ENCODE assay signal across 19 cellular contexts in genomic region chr11:61120099-61120864, GRCh38. TPM values are rescaled to one million over a fixed set of nuclear protein-coding genes. Genes with fewer than 3 reads are reported as not detected.
DNase-seq lines count a peak whose midpoint lies in the region; ATAC-seq, FAIRE-seq and TF ChIP-seq lines count a peak whose summit lies in the region.
"Had no signal": no experiment of that assay in that cellular context is flagged by ENCODE, and none has a peak within 500 bp of the region (broad histone marks: within the 10 kb centered on the region; RNA-seq: fewer than 3 reads in every experiment).

No MANE protein-coding gene starts in this region.

- H3K4me1 Mint-ChIP-seq in CD4-positive, alpha-beta T cell (ENCODE audit: low read depth), result peaks cover 75% of the 10 kb centered on the region
- H3K4me1 Mint-ChIP-seq in activated naive CD8-positive, alpha-beta T cell treated with anti-CD3 and anti-CD28 coated beads, Interleukin-2, amount 50 U/mL, for 24 hours, result peaks cover 58% of the 10 kb centered on the region
- peaks cover 49 to 80% (median 66%) of the 10 kb centered on the region in 4 donors for H3K4me1 Mint-ChIP-seq in naive thymus-derived CD8-positive, alpha-beta T cell

- CTCF ChIA-PET in CD4-positive, alpha-beta T cell (lab: Charles Lee), result interaction anchor here (0.7 to 3.0 kb wide), 6 partner anchors 9 to 150 kb away, joined by 3 to 11 read pairs (median 4); no protein-coding TSS in a partner anchor

- peaks cover 100% of the 10 kb centered on the region for H3K36me3 Mint-ChIP-seq in CD4-positive, alpha-beta T cell (ENCODE audit: low read depth)
- peaks cover 61% of the 10 kb centered on the region for H3K36me3 Mint-ChIP-seq in activated naive CD8-positive, alpha-beta T cell treated with anti-CD3 and anti-CD28 coated beads, Interleukin-2, amount 50 U/mL, for 24 hours (ENCODE audit: low read depth)
- peaks cover 6 to 80% (median 33%) of the 10 kb centered on the region in 3 donors for H3K36me3 Mint-ChIP-seq in naive thymus-derived CD8-positive, alpha-beta T cell

- peaks cover 0 to 17% (median 5%) of the 10 kb centered on the region in 3 donors for H3K4me1 ChIP-seq in gastroesophageal sphincter
- H3K4me1 ChIP-seq: colonic mucosa, psoas muscle had no signal

- no peaks in the 10 kb centered on the region for H3K9me3 ChIP-seq in CD4-positive, alpha-beta T cell (ENCODE audit: control insufficient read depth, low read length)
- no peaks in the 10 kb centered on the region for H3K9me3 ChIP-seq in gastroesophageal sphincter
- H3K9me3 ChIP-seq: BE2C, colonic mucosa, heart left ventricle, MG63, psoas muscle, thyroid gland had no signal

- H3K4me3 Mint-ChIP-seq in CD4-positive, alpha-beta T cell, result peak overlapping the region; percentile 87
- peak overlapping the region; percentile 69 for H3K4me3 Mint-ChIP-seq in activated naive CD8-positive, alpha-beta T cell treated with anti-CD3 and anti-CD28 coated beads, Interleukin-2, amount 50 U/mL, for 24 hours
- H3K4me3 Mint-ChIP-seq in naive thymus-derived CD8-positive, alpha-beta T cell, result peak overlapping the region; percentile 71 to 90 (median 84)

- intact Hi-C loops in CD4-positive, alpha-beta T cell (cut with DNase I, micrococcal nuclease), result no loop called here

- H3K36me3 ChIP-seq in gastroesophageal sphincter, result no peaks in the 10 kb centered on the region
- H3K36me3 ChIP-seq: BE2C, colonic mucosa, heart left ventricle, MG63, thyroid gland had no signal

- H3K4me3 ChIP-seq in gastroesophageal sphincter, result no peak overlapping the region
- H3K4me3 ChIP-seq: colonic mucosa, heart left ventricle, MG63, psoas muscle, thyroid gland had no signal

- POLR2A ChIA-PET in CD4-positive, alpha-beta T cell (lab: Charles Lee), result interaction anchor here (0.6 to 5.2 kb wide), 22 partner anchors 9 to 207 kb away, joined by 3 to 48 read pairs (median 5); partner anchors contain the start of genes CD5, CD6 and TMEM109
- POLR2A ChIA-PET in naive thymus-derived CD8-positive, alpha-beta T cell (lab: Charles Lee), result interaction anchor here (0.6 to 6.2 kb wide), 25 partner anchors 8 to 287 kb away, joined by 3 to 33 read pairs (median 5); partner anchors contain the start of genes CD5 and SLC15A3

- no peak for TF ChIP-seq EP300 in gastroesophageal sphincter (IDR thresholded peaks at IDR 0.05)

- FAIRE-seq in GM19239 (lab: Jason Lieb, UNC), result no peak

- peak overlapping the region; percentile 95 for H3K27ac Mint-ChIP-seq in CD4-positive, alpha-beta T cell
- peak overlapping the region; percentile 84 for H3K27ac Mint-ChIP-seq in activated naive CD8-positive, alpha-beta T cell treated with anti-CD3 and anti-CD28 coated beads, Interleukin-2, amount 50 U/mL, for 24 hours
- peak overlapping the region; percentile 95 to 100 (median 100) for H3K27ac Mint-ChIP-seq in naive thymus-derived CD8-positive, alpha-beta T cell

- H3K9me3 Mint-ChIP-seq in CD4-positive, alpha-beta T cell, result no peaks in the 10 kb centered on the region
- peaks cover 4% of the 10 kb centered on the region for H3K9me3 Mint-ChIP-seq in activated naive CD8-positive, alpha-beta T cell treated with anti-CD3 and anti-CD28 coated beads, Interleukin-2, amount 50 U/mL, for 24 hours
- no peaks in the 10 kb centered on the region for H3K9me3 Mint-ChIP-seq in naive thymus-derived CD8-positive, alpha-beta T cell

- no peaks in the 10 kb centered on the region for H3K27me3 ChIP-seq in CD4-positive, alpha-beta T cell (ENCODE audit: control insufficient read depth, insufficient read depth, low read length)
- no peaks in the 10 kb centered on the region for H3K27me3 ChIP-seq in gastroesophageal sphincter
- H3K27me3 ChIP-seq: BE2C, colonic mucosa, heart left ventricle, MG63, thyroid gland had no signal

- TF ChIP-seq CTCF in CD4-positive, alpha-beta T cell (IDR thresholded peaks at IDR 0.05), result no peak
- TF ChIP-seq CTCF in gastroesophageal sphincter (IDR thresholded peaks at IDR 0.05), result no peak

- 91 to 94% methylated on average over 3 to 10 of the region's 17 CpGs for WGBS in gastroesophageal sphincter (ENCODE audit: low coverage in 1 of 2), 2 donors

- no peak for DNase-seq in CD4-positive, alpha-beta T cell
- DNase-seq in LHCN-M2 (ENCODE audit: low read depth) (peak; percentile 41), GM19239 (ENCODE audit: insufficient read length, low spot score) (no peak), NCI-H1092 treated with DMSO at 0.1 percent for 48 hours (lab: John Stamatoyannopoulos, UW) (no peak)
- DNase-seq in activated naive CD8-positive, alpha-beta T cell treated with anti-CD3 and anti-CD28 coated beads, Interleukin-2, amount 50 U/mL, for 24 hours, result no peak
- peak in 2 of 10 donors; percentile 64 to 80 for DNase-seq in naive thymus-derived CD8-positive, alpha-beta T cell
- DNase-seq: activated CD8-positive, alpha-beta memory T cell treated with anti-CD3 and anti-CD28 coated beads for 24 hours; amniotic stem cell; EL; MG63; NCI-H2081 treated with DMSO at 0.1 percent for 48 hours; psoas muscle had no signal

- no peak for TF ChIP-seq POLR2A in gastroesophageal sphincter (IDR thresholded peaks at IDR 0.05)

- peak; percentile 8 for ATAC-seq in CD4-positive, alpha-beta T cell (ENCODE audit: poor library complexity)
- no peak for ATAC-seq in activated naive CD8-positive, alpha-beta T cell treated with anti-CD3 and anti-CD28 coated beads, Interleukin-2, amount 50 U/mL, for 24 hours
- ATAC-seq in naive thymus-derived CD8-positive, alpha-beta T cell, result peak; percentile 3 to 18
- ATAC-seq in GM21423 (IDR thresholded peaks at IDR 0.05; ENCODE audit: unreplicated experiment) (no peak), gastroesophageal sphincter (no peak)

- H3K27me3 Mint-ChIP-seq in CD4-positive, alpha-beta T cell, result no peaks in the 10 kb centered on the region
- H3K27me3 Mint-ChIP-seq in activated naive CD8-positive, alpha-beta T cell treated with anti-CD3 and anti-CD28 coated beads, Interleukin-2, amount 50 U/mL, for 24 hours, result no peaks in the 10 kb centered on the region
- H3K27me3 Mint-ChIP-seq in naive thymus-derived CD8-positive, alpha-beta T cell, result no peaks in the 10 kb centered on the region

- peak overlapping the region; percentile 64 for H3K27ac ChIP-seq in CD4-positive, alpha-beta T cell (ENCODE audit: low read depth, low read length)
- no peak overlapping the region for H3K27ac ChIP-seq in gastroesophageal sphincter
- H3K27ac ChIP-seq: colonic mucosa, heart left ventricle, psoas muscle, thyroid gland had no signal

RNA-seq across cellular contexts. Expression of gene CD5, which starts 18.0 kb away (rescaled TPM):
- 100 to 1,000 TPM; 421 to 423 TPM for total RNA-seq in CD4-positive, alpha-beta T cell
- total RNA-seq in LHCN-M2 (2014; rRNA removed) (not detected in 2 replicates), gastroesophageal sphincter (under 1 TPM; 0.31 to 0.62 (median 0.44) TPM)
- polyA plus RNA-seq in LHCN-M2 (2012), result 0.01 TPM
- total RNA-seq in naive thymus-derived CD8-positive, alpha-beta T cell, result 100 to 1,000 TPM; 165 to 174 TPM
- polyA plus RNA-seq in naive thymus-derived CD8-positive, alpha-beta T cell, result 100 to 1,000 TPM; 136 to 227 (median 192) TPM
- total RNA-seq: kidney epithelial cell had no signal

RNA-seq across cellular contexts. Expression of gene VPS37C, which starts 40.9 kb away (rescaled TPM):
- 1 to 10 TPM; 1.8 to 2.0 TPM for total RNA-seq in CD4-positive, alpha-beta T cell
- 12.8 and 14.1 TPM in 2 replicates for total RNA-seq in LHCN-M2 (2014; rRNA removed)
- 13.4 TPM for polyA plus RNA-seq in LHCN-M2 (2012)
- 1 to 10 TPM; 5.4 to 6.3 TPM for total RNA-seq in naive thymus-derived CD8-positive, alpha-beta T cell
- polyA plus RNA-seq in naive thymus-derived CD8-positive, alpha-beta T cell, result 1 to 10 TPM in 1 of 3 donors, under 1 TPM in 2; 0.62 to 1.3 (median 0.86) TPM
- total RNA-seq in gastroesophageal sphincter, result 10 to 100 TPM; 19.1 to 41.9 (median 25.5) TPM

Comparison
In these comparisons a context has a peak if more than half of its experiments do, and no peak if none do; other contexts are left out.
1. ATAC-seq: peak in CD4-positive, alpha-beta T cell (single experiment) and naive thymus-derived CD8-positive, alpha-beta T cell (2 of 2); none in activated naive CD8-positive, alpha-beta T cell treated with anti-CD3 and anti-CD28 coated beads, Interleukin-2, amount 50 U/mL, for 24 hours (single experiment), GM21423 (single experiment) and gastroesophageal sphincter (single experiment).
2. RNA of gene CD5, which starts 18.0 kb away (total RNA-seq): 421 to 423 TPM in CD4-positive, alpha-beta T cell and 165 to 174 TPM in naive thymus-derived CD8-positive, alpha-beta T cell; 0.31 to 0.62 TPM in gastroesophageal sphincter and not detected in LHCN-M2; every median in the first group is over 100 times any median in the second.
3. Peak in every context shown above with its lines, with median percentiles within 50 percentile points of each other: H3K27ac Mint-ChIP-seq and H3K4me3 Mint-ChIP-seq.